Comparison of ENCODE assay signal across 8 cellular contexts in the genomic region with DNA sequence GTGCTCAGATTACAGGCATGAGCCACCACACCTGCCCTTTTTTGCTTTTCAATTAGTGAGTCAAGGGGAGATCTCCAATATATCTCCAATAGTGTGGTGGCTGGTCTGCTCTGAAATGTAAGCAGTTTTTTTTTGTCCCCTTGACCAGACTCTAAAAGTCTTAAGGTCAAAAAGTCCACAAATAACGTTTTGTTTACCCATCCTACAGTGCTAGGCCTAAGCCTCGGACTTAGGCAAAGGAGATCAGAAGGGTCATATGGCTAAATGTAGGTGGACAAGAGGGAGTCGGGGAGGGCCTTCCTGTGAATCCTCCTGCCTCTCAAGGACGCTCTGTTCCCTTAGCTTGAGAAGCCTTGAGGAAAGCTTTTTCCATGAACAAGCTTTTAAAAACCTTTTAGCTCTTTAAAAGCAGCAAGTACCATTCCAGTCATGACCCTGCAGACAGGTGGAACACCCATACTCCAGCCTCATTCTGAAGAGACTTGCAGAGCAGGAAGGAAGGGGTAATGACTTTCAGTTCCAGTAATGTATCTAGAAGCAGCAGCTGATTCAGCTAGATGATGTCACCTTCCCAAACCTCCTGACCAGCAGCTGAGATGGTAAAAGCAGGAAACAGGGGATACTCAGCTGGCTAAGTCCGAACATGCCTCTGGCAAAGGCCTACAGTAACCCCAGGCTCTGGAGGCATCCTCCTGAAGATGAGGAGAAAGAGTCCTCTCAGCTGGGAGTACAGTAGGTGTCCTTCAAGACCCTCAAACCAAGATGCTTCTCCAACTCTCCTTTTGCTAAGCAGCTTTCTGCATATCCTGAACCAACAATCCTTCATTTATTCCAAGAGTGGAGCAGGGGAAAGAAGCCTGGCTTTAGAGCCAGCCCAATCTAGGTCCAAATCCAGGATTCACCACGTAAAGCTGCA. TPM values are rescaled to one million over a fixed set of nuclear protein-coding genes. Genes with fewer than 3 reads are reported as not detected.
DNase-seq lines count a peak whose midpoint lies in the region; FAIRE-seq and TF ChIP-seq lines count a peak whose summit lies in the region.

No MANE protein-coding gene starts in this region.

- peak overlapping the region; percentile 83 for H3K27ac Mint-ChIP-seq in activated CD4-positive, alpha-beta T cell treated with anti-CD3 and anti-CD28 coated beads, Interleukin-2, amount 10 ng/mL, durations not matched to agents 7 days and 5 days
- H3K27ac Mint-ChIP-seq in activated CD4-positive, alpha-beta memory T cell treated with anti-CD3 and anti-CD28 coated beads for 36 hours, result peak overlapping the region; percentile 91

- peaks cover 37% of the 10 kb centered on the region for H3K36me3 ChIP-seq in osteoblast (ENCODE audit: insufficient read depth, low read length)

- H3K9me3 Mint-ChIP-seq in activated CD4-positive, alpha-beta T cell treated with anti-CD3 and anti-CD28 coated beads, Interleukin-2, amount 10 ng/mL, durations not matched to agents 7 days and 5 days, result no peaks in the 10 kb centered on the region
- no peaks in the 10 kb centered on the region for H3K9me3 Mint-ChIP-seq in activated CD4-positive, alpha-beta memory T cell treated with anti-CD3 and anti-CD28 coated beads for 36 hours

- no peaks in the 10 kb centered on the region for H3K27me3 ChIP-seq in osteoblast (ENCODE audit: insufficient read depth, low read length)

- H3K9me3 ChIP-seq in osteoblast (ENCODE audit: low read depth, low read length), result no peaks in the 10 kb centered on the region

- peak; percentile 48 for FAIRE-seq in H54 (lab: Jason Lieb, UNC)

- no peaks in the 10 kb centered on the region for H3K27me3 Mint-ChIP-seq in activated CD4-positive, alpha-beta T cell treated with anti-CD3 and anti-CD28 coated beads, Interleukin-2, amount 10 ng/mL, durations not matched to agents 7 days and 5 days
- H3K27me3 Mint-ChIP-seq in activated CD4-positive, alpha-beta memory T cell treated with anti-CD3 and anti-CD28 coated beads for 36 hours, result no peaks in the 10 kb centered on the region

- TF ChIP-seq POLR2A in H54 (IDR thresholded peaks at IDR 0.05; ENCODE audit: low read depth, low read length), result no peak

- TF ChIP-seq CTCF in foreskin fibroblast (IDR thresholded peaks at IDR 0.05; ENCODE audit: low read depth, low read length) (no peak), osteoblast (IDR thresholded peaks at IDR 0.05; ENCODE audit: extremely low read depth, low read depth, low read length) (no peak)

- no peaks in the 10 kb centered on the region for H4K20me1 ChIP-seq in osteoblast (ENCODE audit: insufficient read depth, low read length)

- peaks cover 52% of the 10 kb centered on the region for H3K36me3 Mint-ChIP-seq in activated CD4-positive, alpha-beta T cell treated with anti-CD3 and anti-CD28 coated beads, Interleukin-2, amount 10 ng/mL, durations not matched to agents 7 days and 5 days (ENCODE audit: low read depth)
- H3K36me3 Mint-ChIP-seq in activated CD4-positive, alpha-beta memory T cell treated with anti-CD3 and anti-CD28 coated beads for 36 hours, result peaks cover 45% of the 10 kb centered on the region

- peak overlapping the region; percentile 87 for H3K27ac ChIP-seq in osteoblast (ENCODE audit: low read depth, low read length)

- CTCF ChIA-PET in activated CD4-positive, alpha-beta T cell treated with anti-CD3 and anti-CD28 coated beads, Interleukin-2, amount 10 ng/mL, durations not matched to agents 7 days and 5 days (lab: Charles Lee), result interaction anchor here (0.6 to 7.6 kb wide), 11 partner anchors 8 to 86 kb away, joined by 3 to 58 read pairs (median 4); partner anchors contain the start of gene BCL2L1
- CTCF ChIA-PET in activated CD4-positive, alpha-beta memory T cell treated with anti-CD3 and anti-CD28 coated beads for 36 hours (lab: Charles Lee), result interaction anchor here (1.0 to 5.1 kb wide), 5 partner anchors 24 to 155 kb away, joined by 3 to 39 read pairs (median 12); partner anchors contain the start of gene BCL2L1

- no peak overlapping the region for H2AFZ ChIP-seq in osteoblast (ENCODE audit: low read length)

- H3K4me3 ChIP-seq in foreskin fibroblast (ENCODE audit: low read depth in 1 of 2, low read length in 2 of 2) (no peak overlapping the region), osteoblast (ENCODE audit: insufficient read depth, low read length) (no peak overlapping the region)

- peaks cover 93% of the 10 kb centered on the region for H3K79me2 ChIP-seq in osteoblast (ENCODE audit: insufficient read depth, low read length)

- POLR2A ChIA-PET in activated CD4-positive, alpha-beta T cell treated with anti-CD3 and anti-CD28 coated beads, Interleukin-2, amount 10 ng/mL, durations not matched to agents 7 days and 5 days (lab: Charles Lee), result interaction anchor here (1.0 kb wide), 1 partner anchor 25 kb away, joined by 3 read pairs; no protein-coding TSS in a partner anchor
- POLR2A ChIA-PET in activated CD4-positive, alpha-beta memory T cell treated with anti-CD3 and anti-CD28 coated beads for 36 hours (lab: Charles Lee), result interaction anchor here (0.6 to 2.1 kb wide), 6 partner anchors 19 to 58 kb away, joined by 4 to 13 read pairs (median 6); partner anchors contain the start of gene BCL2L1

- peaks cover 46% of the 10 kb centered on the region for H3K4me1 ChIP-seq in osteoblast (ENCODE audit: insufficient read depth, low read length)

- H3K4me1 Mint-ChIP-seq in activated CD4-positive, alpha-beta T cell treated with anti-CD3 and anti-CD28 coated beads, Interleukin-2, amount 10 ng/mL, durations not matched to agents 7 days and 5 days, result peaks cover 63% of the 10 kb centered on the region
- H3K4me1 Mint-ChIP-seq in activated CD4-positive, alpha-beta memory T cell treated with anti-CD3 and anti-CD28 coated beads for 36 hours (ENCODE audit: low read depth), result peaks cover 64% of the 10 kb centered on the region

- peak; percentile 33 for DNase-seq in activated CD4-positive, alpha-beta T cell treated with anti-CD3 and anti-CD28 coated beads, Interleukin-2, amount 10 ng/mL, durations not matched to agents 7 days and 5 days
- DNase-seq in activated CD4-positive, alpha-beta T cell treated with anti-CD3 and anti-CD28 coated beads, Interleukin-2, amount 50 U/mL, for 1 hour, result no peak
- DNase-seq in H54 (ENCODE audit: insufficient read length, low spot score), result peak; percentile 78
- peak; percentile 79 for DNase-seq in LoVo (ENCODE audit: low spot score)
- peak; percentile 55 for DNase-seq in activated CD4-positive, alpha-beta memory T cell treated with anti-CD3 and anti-CD28 coated beads for 36 hours
- DNase-seq in foreskin fibroblast, result peak; percentile 94 to 96
- DNase-seq in osteoblast (ENCODE audit: insufficient read length, low spot score, missing footprints), result peak; percentile 97
- no peak for DNase-seq in stimulated activated naive CD4-positive, alpha-beta T cell (lab: John Stamatoyannopoulos, UW)

- peak overlapping the region; percentile 21 for H3K4me3 Mint-ChIP-seq in activated CD4-positive, alpha-beta T cell treated with anti-CD3 and anti-CD28 coated beads, Interleukin-2, amount 10 ng/mL, durations not matched to agents 7 days and 5 days
- peak overlapping the region; percentile 29 for H3K4me3 Mint-ChIP-seq in activated CD4-positive, alpha-beta memory T cell treated with anti-CD3 and anti-CD28 coated beads for 36 hours

- intact Hi-C loops in activated CD4-positive, alpha-beta memory T cell treated with anti-CD3 and anti-CD28 coated beads for 36 hours (cut with micrococcal nuclease), result loop anchor here (1.0 kb wide), 3 partner anchors 18 to 24 kb away; no protein-coding TSS in a partner anchor

- H3K4me2 ChIP-seq in osteoblast (ENCODE audit: insufficient read depth, low read length), result peak overlapping the region; percentile 40

RNA-seq across cellular contexts. Expression of gene BCL2L1, which starts 23.6 kb away (rescaled TPM):
- 10 to 100 TPM; 57.1 to 58.8 TPM for total RNA-seq in activated CD4-positive, alpha-beta T cell treated with anti-CD3 and anti-CD28 coated beads, Interleukin-2, amount 10 ng/mL, durations not matched to agents 7 days and 5 days
- 100 to 1,000 TPM; 126 to 129 TPM for total RNA-seq in activated CD4-positive, alpha-beta memory T cell treated with anti-CD3 and anti-CD28 coated beads for 36 hours
- 127 and 136 TPM in 2 replicates for total RNA-seq in osteoblast

RNA-seq across cellular contexts. Expression of gene TPX2, which starts 40.0 kb away (rescaled TPM):
- total RNA-seq in activated CD4-positive, alpha-beta T cell treated with anti-CD3 and anti-CD28 coated beads, Interleukin-2, amount 10 ng/mL, durations not matched to agents 7 days and 5 days, result 100 to 1,000 TPM; 164 to 193 TPM
- 100 to 1,000 TPM; 149 TPM for total RNA-seq in activated CD4-positive, alpha-beta memory T cell treated with anti-CD3 and anti-CD28 coated beads for 36 hours
- total RNA-seq in osteoblast, result 16.2 and 18.5 TPM in 2 replicates

Comparison
In these comparisons a context has a peak if more than half of its experiments do, and no peak if none do; other contexts are left out.
1. DNase-seq: peak in activated CD4-positive, alpha-beta T cell treated with anti-CD3 and anti-CD28 coated beads, Interleukin-2, amount 10 ng/mL, durations not matched to agents 7 days and 5 days (single experiment), H54 (single experiment), LoVo (single experiment), activated CD4-positive, alpha-beta memory T cell treated with anti-CD3 and anti-CD28 coated beads for 36 hours (single experiment), foreskin fibroblast (2 of 2) and osteoblast (single experiment); none in activated CD4-positive, alpha-beta T cell treated with anti-CD3 and anti-CD28 coated beads, Interleukin-2, amount 50 U/mL, for 1 hour (single experiment) and stimulated activated naive CD4-positive, alpha-beta T cell (0 of 6).